Comparison of ENCODE assay signal across 8 cellular contexts in genomic region chr3:11600501-11601282, GRCh38. TPM values are rescaled to one million over a fixed set of nuclear protein-coding genes. Genes with fewer than 3 reads are reported as not detected.
DNase-seq lines count a peak whose midpoint lies in the region; ATAC-seq and TF ChIP-seq lines count a peak whose summit lies in the region.

No MANE protein-coding gene starts in this region.

- peak; percentile 99 for DNase-seq in EL
- DNase-seq in SW 1271 (lab: John Stamatoyannopoulos, UW): peak; percentile 97 to 98
- peak; percentile 85 for DNase-seq in fibroblast of the conjunctiva (ENCODE audit: low read depth)
- DNase-seq in omental fat pad (ENCODE audit: low spot score): no peak
- DNase-seq in NCI-H2227 (lab: John Stamatoyannopoulos, UW; ENCODE audit: unreplicated experiment): no peak
- DNase-seq in NCI-H526 (lab: John Stamatoyannopoulos, UW): no peak
- no peak for DNase-seq in NOMO-1 (lab: John Stamatoyannopoulos, UW; ENCODE audit: unreplicated experiment in 2 of 2)

- no peak for TF ChIP-seq CTCF in omental fat pad (IDR thresholded peaks at IDR 0.05)

- ATAC-seq in omental fat pad (ENCODE audit: low FRiP score): peak; percentile 94
- no peak for ATAC-seq in GM19467 (IDR thresholded peaks at IDR 0.05; ENCODE audit: unreplicated experiment)

RNA-seq across cellular contexts. Expression of gene VGLL4, which starts 43.0 kb away (rescaled TPM):
- total RNA-seq in omental fat pad: 10 to 100 TPM; 41.3 to 54.7 (median 49.5) TPM

Comparison
In these comparisons a context has a peak if more than half of its experiments do, and no peak if none do; other contexts are left out.
1. DNase-seq: peak in EL (single experiment), SW 1271 (2 of 2) and fibroblast of the conjunctiva (single experiment); none in omental fat pad (single experiment), NCI-H2227 (single experiment), NCI-H526 (0 of 2) and NOMO-1 (0 of 2).